17 cellular contexts compared by ENCODE assay signal in the genomic region with DNA sequence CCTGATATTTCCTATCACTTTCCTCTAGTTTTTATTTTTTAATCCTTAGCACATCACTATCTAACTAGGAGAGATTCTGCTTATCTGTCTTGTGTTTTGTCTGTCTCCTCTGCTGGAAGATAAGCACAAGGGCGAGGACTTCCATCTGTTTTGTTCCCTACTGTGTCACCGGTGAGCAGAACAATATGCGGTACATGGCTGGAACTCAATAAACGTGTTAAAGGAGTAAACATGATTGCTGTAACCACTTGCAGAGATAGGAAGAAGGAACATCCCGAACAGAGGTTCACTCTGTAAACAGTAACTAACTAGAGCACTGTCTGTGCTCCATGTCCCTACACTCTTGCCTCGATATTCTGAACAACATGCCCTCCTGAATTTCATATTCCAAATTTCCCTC. TPM values are rescaled to one million over a fixed set of nuclear protein-coding genes. Genes with fewer than 3 reads are reported as not detected.
"Had no signal": no experiment of that assay in that cellular context is flagged by ENCODE, and none has a peak within 500 bp of the region (broad histone marks: within the 10 kb centered on the region; RNA-seq: fewer than 3 reads in every experiment).

No MANE protein-coding gene starts in this region.

- FAIRE-seq: urothelium cell line had no signal

- H3K9me3 Mint-ChIP-seq: activated naive CD8-positive, alpha-beta T cell treated with anti-CD3 and anti-CD28 coated beads for 36 hours; activated T-helper 1 cell treated with anti-CD3 and anti-CD28 coated beads, Interleukin-12 subunit alpha, Interleukin-12 subunit beta, Interleukin-2, Interleukin-4 antibody, amounts not matched to agents 30 ng/mL and 10 ng/mL and 1 ng/mL, durations not matched to agents 14 hours and 24 hours and 36 hours; effector memory CD8-positive, alpha-beta T cell; nephron progenitor cell; T-helper 1 cell treated with Interleukin-12 subunit alpha and Interleukin-12 subunit beta and Interleukin-4 antibody, amounts not matched to agents 30 μg/mL and 1 μg/mL, for 36 hours had no signal

- DNase-seq: activated CD4-positive, alpha-beta T cell treated with anti-CD3 and anti-CD28 coated beads, Interleukin-2, amount 50 U/mL, for 1 hour; activated CD4-positive, CD25-positive, alpha-beta regulatory T cell; activated naive CD8-positive, alpha-beta T cell treated with anti-CD3 and anti-CD28 coated beads for 36 hours; left lung; occipital lobe; sigmoid colon; stimulated activated CD4-positive, alpha-beta T cell treated with anti-CD3 and anti-CD28 coated beads, Interleukin-1b, Interleukin-23, amount 100 ng/mL, for 48 hours had no signal

- H3K9me3 ChIP-seq: left lung, sigmoid colon had no signal

- H3K4me3 ChIP-seq: left lung, sigmoid colon had no signal

- H3K27ac ChIP-seq: brain microvascular endothelial cell, epithelial cell of prostate, left lung, sigmoid colon had no signal

- H3K27ac Mint-ChIP-seq: activated naive CD8-positive, alpha-beta T cell treated with anti-CD3 and anti-CD28 coated beads for 36 hours; activated T-helper 1 cell treated with anti-CD3 and anti-CD28 coated beads, Interleukin-12 subunit alpha, Interleukin-12 subunit beta, Interleukin-2, Interleukin-4 antibody, amounts not matched to agents 30 ng/mL and 10 ng/mL and 1 ng/mL, durations not matched to agents 14 hours and 24 hours and 36 hours; effector memory CD8-positive, alpha-beta T cell; nephron progenitor cell; T-helper 1 cell treated with Interleukin-12 subunit alpha and Interleukin-12 subunit beta and Interleukin-4 antibody, amounts not matched to agents 30 μg/mL and 1 μg/mL, for 36 hours had no signal

- H3K36me3 ChIP-seq: brain microvascular endothelial cell, left lung, sigmoid colon had no signal

- H3K36me3 Mint-ChIP-seq: activated naive CD8-positive, alpha-beta T cell treated with anti-CD3 and anti-CD28 coated beads for 36 hours had no signal

- ATAC-seq: effector memory CD8-positive, alpha-beta T cell; left lung had no signal

- H3K4me3 Mint-ChIP-seq: activated naive CD8-positive, alpha-beta T cell treated with anti-CD3 and anti-CD28 coated beads for 36 hours; activated T-helper 1 cell treated with anti-CD3 and anti-CD28 coated beads, Interleukin-12 subunit alpha, Interleukin-12 subunit beta, Interleukin-2, Interleukin-4 antibody, amounts not matched to agents 30 ng/mL and 10 ng/mL and 1 ng/mL, durations not matched to agents 14 hours and 24 hours and 36 hours; effector memory CD8-positive, alpha-beta T cell; nephron progenitor cell; T-helper 1 cell treated with Interleukin-12 subunit alpha and Interleukin-12 subunit beta and Interleukin-4 antibody, amounts not matched to agents 30 μg/mL and 1 μg/mL, for 36 hours had no signal

RNA-seq across cellular contexts. Expression of a gene that starts 5.2 kb away (rescaled TPM):
- total RNA-seq: activated CD8-positive, alpha-beta memory T cell treated with anti-CD3 and anti-CD28 coated beads for 36 hours; chondrocyte; fibroblast of lung had no signal
